ENCODE assay signal across 8 cellular contexts in genomic region chr11:32829680-32830412, GRCh38. TPM values are rescaled to one million over a fixed set of nuclear protein-coding genes. Genes with fewer than 3 reads are reported as not detected.
DNase-seq lines count a peak whose midpoint lies in the region; TF ChIP-seq lines count a peak whose summit lies in the region.

Gene PRRG4, plus strand, starts transcription at chr11:32829927. Its CDS starts 603 bp downstream, at chr11:32830530.

- H3K36me3 ChIP-seq in mammary epithelial cell (ENCODE audit: insufficient read depth, low read length): no peaks in the 10 kb centered on the region

- H4K20me1 ChIP-seq in mammary epithelial cell (ENCODE audit: insufficient read depth, low read length): no peaks in the 10 kb centered on the region

- peaks cover 3% of the 10 kb centered on the region for H3K79me2 ChIP-seq in mammary epithelial cell (ENCODE audit: insufficient read depth, low read length)

- H2AFZ ChIP-seq in mammary epithelial cell (ENCODE audit: low read depth, low read length): peak within 1 kb of the TSS; percentile 92

- H3K9me3 ChIP-seq in mammary epithelial cell (replicated peaks; ENCODE audit: insufficient read depth, low read length): no peaks in the 10 kb centered on the region

- BruUV-seq in mammary epithelial cell (replicated peaks; lab: Mats Ljungman, UMichigan): no TSS peak

- TF ChIP-seq CTCF in GM20000 (IDR thresholded peaks at IDR 0.05; ENCODE audit: extremely low read depth, missing control alignments): no peak
- no peak for TF ChIP-seq CTCF in RWPE1 (conservative IDR thresholded peaks at IDR 0.05; ENCODE audit: low read depth)
- no peak for TF ChIP-seq CTCF in mammary epithelial cell (conservative IDR thresholded peaks at IDR 0.05 in 1 of 2, IDR thresholded peaks at IDR 0.05 in 1 of 2; ENCODE audit: extremely low read depth in 1 of 2, insufficient read depth in 1 of 2, low read depth in 1 of 2, low read length in 2 of 2)

- dilution Hi-C loops in mammary epithelial cell (cut with HindIII; ENCODE audit: low sequenced_read_pairs): no loop called here

- intact Hi-C loops in mammary epithelial cell (cut with micrococcal nuclease): loop anchor here (5.0 kb wide), 1 partner anchor 52 kb away; no protein-coding TSS in a partner anchor

- no peaks in the 10 kb centered on the region for H3K27me3 ChIP-seq in mammary epithelial cell (ENCODE audit: insufficient read depth, low read length)

- H3K4me3 ChIP-seq in mammary epithelial cell (replicated peaks in 1 of 3; ENCODE audit: insufficient read depth in 1 of 3, low read depth in 2 of 3, low read length in 3 of 3): peak within 1 kb of the TSS; percentile 56 to 93 (median 89)

- H3K9ac ChIP-seq in mammary epithelial cell (ENCODE audit: insufficient read depth, low read length): peak within 1 kb of the TSS; percentile 84

- WGBS in mammary epithelial cell (ENCODE audit: low coverage, missing lambda C conversion rate): 0% methylated on average over 9 of the region's 85 CpGs

- POLR2A ChIA-PET in RWPE1 (lab: Yijun Ruan, JAX; ENCODE audit: low non-redundant PET): interaction anchor here (1.0 kb wide), 1 partner anchor 62 kb away, joined by 4 read pairs; the partner anchor contains the start of gene QSER1

- peak within 1 kb of the TSS; percentile 51 for H3K27ac ChIP-seq in RWPE1
- peak within 1 kb of the TSS; percentile 81 for H3K27ac ChIP-seq in mammary epithelial cell (ENCODE audit: insufficient read depth, low read depth, low read length)

- CTCF ChIA-PET in RWPE1 (lab: Yijun Ruan, JAX): interaction anchor here (0.6 to 1.3 kb wide), 2 partner anchors 21 to 231 kb away, joined by 3 to 8 read pairs; no protein-coding TSS in a partner anchor
- CTCF ChIA-PET in mammary epithelial cell (lab: Charles Lee; ENCODE audit: low non-redundant PET): no interaction called here

- peak within 1 kb of the TSS; percentile 82 for H3K4me2 ChIP-seq in mammary epithelial cell (ENCODE audit: insufficient read depth, low read depth, low read length)

- H3K4me1 ChIP-seq in mammary epithelial cell (ENCODE audit: insufficient read depth, low read length): peaks cover 10% of the 10 kb centered on the region

- DNase-seq in ELF-1 (ENCODE audit: low read depth, low spot score): peak; percentile 72
- DNase-seq in GM20000 (ENCODE audit: low spot score): peak; percentile 88
- DNase-seq in HK-2 (ENCODE audit: unreplicated experiment): peak; percentile 41
- peak; percentile 77 for DNase-seq in RWPE1 (ENCODE audit: low spot score)
- DNase-seq in mammary epithelial cell: peak; percentile 90
- DNase-seq in kidney tubule cell (ENCODE audit: low spot score): peak; percentile 83
- peak; percentile 16 to 48 for DNase-seq in stimulated activated CD4-positive, alpha-beta T cell treated with anti-CD3 and anti-CD28 coated beads, Interleukin-15, amount 100 ng/mL, for 48 hours (ENCODE audit: low read depth in 2 of 2)
- DNase-seq in cerebellar cortex (ENCODE audit: low spot score): no peak

- in situ Hi-C loops in mammary epithelial cell (cut with MboI; ENCODE audit: low sequenced_read_pairs in 2 of 2): loop anchor here in 1 of 2 donors (10.0 kb wide), 1 partner anchor 65 kb away; the partner anchor contains the start of gene QSER1

RNA-seq across cellular contexts. Expression of gene PRRG4, which starts in this region (rescaled TPM):
- 10 to 100 TPM; 10.3 to 15.2 TPM for total RNA-seq in mammary epithelial cell
- polyA plus RNA-seq in mammary epithelial cell: 7.0 TPM
- polyA minus RNA-seq in mammary epithelial cell: 14.9 TPM
